14 cellular contexts compared by ENCODE assay signal in the genomic region with DNA sequence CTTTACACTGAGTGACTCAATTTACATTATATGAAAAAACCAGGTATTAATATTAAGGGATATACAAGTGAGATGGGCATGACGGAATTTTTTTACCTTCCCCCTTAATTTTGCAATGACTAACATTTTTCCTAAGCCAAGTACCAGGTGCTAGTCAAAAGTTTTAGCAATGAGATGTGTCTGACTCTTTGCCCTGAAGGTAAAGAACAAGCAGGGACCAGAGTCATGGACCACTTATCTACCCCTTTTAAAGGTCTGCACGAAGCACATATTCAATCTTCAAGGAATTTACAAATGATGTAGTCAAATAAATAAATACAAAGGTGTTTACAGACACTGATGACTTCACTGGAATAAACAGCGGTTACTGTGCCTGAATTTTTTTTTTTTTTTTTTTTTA. TPM values are rescaled to one million over a fixed set of nuclear protein-coding genes. Genes with fewer than 3 reads are reported as not detected.
DNase-seq lines count a peak whose midpoint lies in the region; ATAC-seq, FAIRE-seq and TF ChIP-seq lines count a peak whose summit lies in the region.
"Had no signal": no experiment of that assay in that cellular context is flagged by ENCODE, and none has a peak within 500 bp of the region (broad histone marks: within the 10 kb centered on the region; RNA-seq: fewer than 3 reads in every experiment).

No MANE protein-coding gene starts in this region.

- intact Hi-C loops in HepG2 (cut with micrococcal nuclease; ENCODE audit: unreplicated experiment) = no loop called here
- intact Hi-C loops in right lobe of liver (cut with DNase I) = no loop called here
- intact Hi-C loops in upper lobe of right lung (cut with DNase I) = no loop called here

- DNase-seq in HepG2 (ENCODE audit: low spot score) = no peak
- DNase-seq in right lobe of liver = no peak
- DNase-seq in T-helper 17 cell = no peak
- DNase-seq in fibroblast of lung (ENCODE audit: low read depth in 2 of 2) = no peak
- DNase-seq in upper lobe of right lung = no peak
- DNase-seq in NCI-H510A (lab: John Stamatoyannopoulos, UW) = no peak
- no peak for DNase-seq in islet precursor cell
- DNase-seq: activated CD4-positive, alpha-beta T cell treated with anti-CD3 and anti-CD28 coated beads for 48 hours; body of pancreas; CD8-positive, alpha-beta T cell; NCI-H2081 treated with DMSO at 0.1 percent for 48 hours had no signal

- CTCF ChIA-PET in HepG2 (lab: Yijun Ruan, JAX; ENCODE audit: low intra/inter-chr PET ratio, low total read pairs) = no interaction called here

- H3K36me3 ChIP-seq in HepG2 (replicated peaks in 1 of 2; ENCODE audit: control insufficient read depth in 1 of 2, insufficient read depth in 2 of 2, low read length in 2 of 2) = no peaks in the 10 kb centered on the region; a peak in 2 of 5 replicates
- no peaks in the 10 kb centered on the region for H3K36me3 ChIP-seq in right lobe of liver
- H3K36me3 ChIP-seq in fibroblast of lung (ENCODE audit: control insufficient read depth, insufficient read depth, low read length) = no peaks in the 10 kb centered on the region
- no peaks in the 10 kb centered on the region for H3K36me3 ChIP-seq in upper lobe of right lung

- TF ChIP-seq EP300 in HepG2 (IDR thresholded peaks at IDR 0.05; ENCODE audit: low read depth in 2 of 2, low read length in 2 of 2) = no peak
- TF ChIP-seq EP300 in HepG2 (CRISPR knock-in tag; IDR thresholded peaks at IDR 0.05; ENCODE audit: borderline replicate concordance) = no peak

- H3K27me3 ChIP-seq in HepG2 (ENCODE audit: control insufficient read depth in 1 of 2, insufficient read depth in 2 of 2, low read length in 2 of 2) (no peaks in the 10 kb centered on the region; a peak in 1 of 5 replicates), right lobe of liver (no peaks in the 10 kb centered on the region), fibroblast of lung (ENCODE audit: control insufficient read depth, insufficient read depth, low read length) (no peaks in the 10 kb centered on the region), upper lobe of right lung (no peaks in the 10 kb centered on the region)
- H3K27me3 ChIP-seq: body of pancreas had no signal

- peaks cover 15% of the 10 kb centered on the region for H3K4me1 Mint-ChIP-seq in T-helper 17 cell

- TF ChIP-seq RAD21 in HepG2 (CRISPR knock-in tag; IDR thresholded peaks at IDR 0.05) = no peak

- no peak for FAIRE-seq in HepG2 (lab: Jason Lieb, UNC)
- FAIRE-seq: HTR-8/SVneo, urothelium cell line had no signal

- H3K27ac Mint-ChIP-seq in T-helper 17 cell = peak overlapping the region; percentile 91

- peaks cover 2% of the 10 kb centered on the region for H3K27me3 Mint-ChIP-seq in T-helper 17 cell

- peak overlapping the region; percentile 90 for H3K4me3 Mint-ChIP-seq in T-helper 17 cell

- TF ChIP-seq CTCF in HepG2 (CRISPR knock-in tag; IDR thresholded peaks at IDR 0.05) = no peak
- TF ChIP-seq CTCF in right lobe of liver (IDR thresholded peaks at IDR 0.05) = no peak
- no peak for TF ChIP-seq CTCF in fibroblast of lung (conservative IDR thresholded peaks at IDR 0.05 in 1 of 2, IDR thresholded peaks at IDR 0.05 in 1 of 2; ENCODE audit: low read depth in 1 of 2, low read length in 2 of 2)
- TF ChIP-seq CTCF in upper lobe of right lung (IDR thresholded peaks at IDR 0.05) = no peak

- H3K36me3 Mint-ChIP-seq in T-helper 17 cell (ENCODE audit: low read depth) = no peaks in the 10 kb centered on the region

- no peak for TF ChIP-seq POLR2A in HepG2 (IDR thresholded peaks at IDR 0.05; ENCODE audit: insufficient read depth in 1 of 2, low read depth in 2 of 2, low read length in 2 of 2)
- TF ChIP-seq POLR2A in right lobe of liver (IDR thresholded peaks at IDR 0.05) = no peak

- 0 out of 2 replicates have a peak, but pooled peaks cover 7% of the 10 kb centered on the region for H3K9me3 ChIP-seq in HepG2 (ENCODE audit: low read length)
- no peaks in the 10 kb centered on the region for H3K9me3 ChIP-seq in right lobe of liver
- no peaks in the 10 kb centered on the region for H3K9me3 ChIP-seq in T-helper 17 cell (ENCODE audit: control insufficient read depth, low read length, poor library complexity, severe bottlenecking)
- H3K9me3 ChIP-seq in fibroblast of lung (ENCODE audit: control insufficient read depth, insufficient read depth, low read depth, low read length) = no peaks in the 10 kb centered on the region
- H3K9me3 ChIP-seq in upper lobe of right lung = peaks cover 3% of the 10 kb centered on the region
- H3K9me3 ChIP-seq: body of pancreas had no signal

- in situ Hi-C loops in HepG2 (cut with HindIII; ENCODE audit: extremely low pct_ligation_motif_present, low pct_unique_long_range_greater_than_20kb) = no loop called here

- H3K27ac ChIP-seq in HepG2 (ENCODE audit: extremely low read length, insufficient read depth, low read length) (no peak overlapping the region), right lobe of liver (no peak overlapping the region), fibroblast of lung (ENCODE audit: insufficient read depth, low read length) (no peak overlapping the region), upper lobe of right lung (no peak overlapping the region)

- H4K20me1 ChIP-seq in HepG2 (ENCODE audit: insufficient read depth, low read length) (peaks cover 4% of the 10 kb centered on the region; the same call in 1 of the 2 replicates), fibroblast of lung (ENCODE audit: control insufficient read depth, extremely low read depth, insufficient read depth, low read length) (no peaks in the 10 kb centered on the region)

- POLR2A ChIA-PET in HepG2 (lab: Yijun Ruan, JAX) = no interaction called here

- H3K9ac ChIP-seq in HepG2 (ENCODE audit: insufficient read depth, low read depth, low read length) = no peak overlapping the region
- no peak overlapping the region for H3K9ac ChIP-seq in fibroblast of lung (ENCODE audit: insufficient read depth, low read length)

- H3K4me1 ChIP-seq in HepG2 (ENCODE audit: insufficient read depth, low read length) (peaks cover 42% of the 10 kb centered on the region), right lobe of liver (peaks cover 0 to 9% (median 0%) of the 10 kb centered on the region in 4 donors), fibroblast of lung (ENCODE audit: control insufficient read depth, extremely low read depth, insufficient read depth, low read length) (no peaks in the 10 kb centered on the region), upper lobe of right lung (no peaks in the 10 kb centered on the region)

- H3K4me2 ChIP-seq in HepG2 (ENCODE audit: low read depth, low read length) (peak overlapping the region; percentile 44), fibroblast of lung (ENCODE audit: extremely low read depth, insufficient read depth, low read length) (peak overlapping the region; percentile 54)

- ATAC-seq in HepG2 = no peak
- ATAC-seq in right lobe of liver = no peak
- ATAC-seq in T-helper 17 cell = no peak
- no peak for ATAC-seq in upper lobe of right lung
- ATAC-seq in HG03378 (IDR thresholded peaks at IDR 0.05; ENCODE audit: unreplicated experiment) = no peak
- ATAC-seq: body of pancreas; CD8-positive, alpha-beta T cell had no signal

- peaks cover 36% of the 10 kb centered on the region for H3K79me2 ChIP-seq in HepG2 (ENCODE audit: insufficient read depth, low read length)
- H3K79me2 ChIP-seq in fibroblast of lung (ENCODE audit: control insufficient read depth, insufficient read depth, low read length) = peaks cover 17% of the 10 kb centered on the region

- H3K4me3 ChIP-seq in HepG2 (replicated peaks in 1 of 3; ENCODE audit: insufficient read depth in 1 of 3, low read depth in 2 of 3, low read length in 3 of 3) (no peak overlapping the region; a peak in 1 of 6 replicates), right lobe of liver (peak overlapping the region in 1 of 3 donors; percentile 75), fibroblast of lung (replicated peaks in 1 of 4; ENCODE audit: control extremely low read depth in 1 of 4, insufficient read depth in 1 of 4, low read depth in 3 of 4, low read length in 4 of 4) (peak overlapping the region in 1 of 4 experiments; percentile 28), upper lobe of right lung (peak overlapping the region; percentile 88)

- no TSS peak for BruUV-seq in HepG2 (replicated peaks; lab: Mats Ljungman, UMichigan)

- WGBS in HepG2 (ENCODE audit: low lambda C conversion rate) = 68% methylated on average over 3 of the region's 3 CpGs
- 69% methylated on average over 3 of the region's 3 CpGs for WGBS in right lobe of liver (ENCODE audit: insufficient coverage, low coverage, low lambda C conversion rate, missing lambda C conversion rate)

- H2AFZ ChIP-seq in HepG2 (ENCODE audit: low read length) = no peak overlapping the region
- no peak overlapping the region for H2AFZ ChIP-seq in fibroblast of lung (ENCODE audit: low read length)

RNA-seq across cellular contexts. Expression of a gene that starts 1.4 kb away (rescaled TPM):
- total RNA-seq in HepG2 (2016; rRNA removed; fragmentation: Illumina TruSeq; extraction: Trizol) (177 and 282 TPM in 2 replicates), right lobe of liver (10 to 100 TPM; 41.7 to 68.9 (median 57.8) TPM), T-helper 17 cell (10 to 100 TPM; 22.4 to 27.7 TPM), fibroblast of lung (108 and 126 TPM in 2 replicates), upper lobe of right lung (91.4 TPM)
- 25.6 and 26.7 TPM in 2 replicates for total RNA-seq in HepG2 (2016; cell fraction: cytosol; rRNA removed; fragmentation: Illumina TruSeq; extraction: Trizol; ENCODE audit: low read depth)
- 176 and 303 TPM in 2 replicates for total RNA-seq in HepG2 (2016; cell fraction: insoluble cytoplasmic fraction; rRNA removed; fragmentation: Illumina TruSeq; extraction: Trizol)
- total RNA-seq in HepG2 (2016; cell fraction: membrane; rRNA removed; fragmentation: Illumina TruSeq; extraction: Trizol) = 87.3 and 99.8 TPM in 2 replicates
- 82.3 and 88.7 TPM in 2 replicates for total RNA-seq in HepG2 (2016; cell fraction: nucleus; rRNA removed; fragmentation: Illumina TruSeq; extraction: Trizol)
- polyA plus RNA-seq in HepG2 (2011; rRNA removed) (55.0 and 77.1 TPM in 2 replicates), fibroblast of lung (140 and 143 TPM in 2 replicates)
- 36.6 and 63.7 TPM in 2 replicates for polyA plus RNA-seq in HepG2 (2011; cell fraction: cytosol; rRNA removed)
- polyA plus RNA-seq in HepG2 (2011; cell fraction: nucleus; rRNA removed) = 8.3 and 11.4 TPM in 2 replicates
- polyA plus RNA-seq in HepG2 (2012) = 99.9 and 146 TPM in 2 replicates
- polyA plus RNA-seq in HepG2 (2016; cell fraction: cytosol; fragmentation: Illumina TruSeq; extraction: Trizol; ENCODE audit: low read depth) = 29.9 and 32.0 TPM in 2 replicates
- polyA plus RNA-seq in HepG2 (2016; cell fraction: insoluble cytoplasmic fraction; fragmentation: Illumina TruSeq; extraction: Trizol; ENCODE audit: low read depth) = 301 and 355 TPM in 2 replicates
- 81.5 and 87.4 TPM in 2 replicates for polyA plus RNA-seq in HepG2 (2016; cell fraction: membrane; fragmentation: Illumina TruSeq; extraction: Trizol; ENCODE audit: low read depth)
- polyA plus RNA-seq in HepG2 (2016; cell fraction: nucleus; fragmentation: Illumina TruSeq; extraction: Trizol; ENCODE audit: insufficient read depth, low read depth) = 112 and 115 TPM in 2 replicates
- polyA minus RNA-seq in HepG2 (2011; rRNA and poly(A)+ RNA removed; ENCODE audit: low replicate concordance) = 18.4 and 27.9 TPM in 2 replicates
- polyA minus RNA-seq in HepG2 (2011; cell fraction: cytosol; rRNA and poly(A)+ RNA removed) = 37.8 and 41.0 TPM in 2 replicates
- 15.6 and 21.0 TPM in 2 replicates for polyA minus RNA-seq in HepG2 (2011; cell fraction: nucleus; rRNA and poly(A)+ RNA removed)
- 105 and 115 TPM in 2 replicates for polyA plus RNA-seq in fibroblast of lung (2012)
- polyA minus RNA-seq in fibroblast of lung (ENCODE audit: low replicate concordance) = 4.8 and 5.3 TPM in 2 replicates

RNA-seq across cellular contexts. Expression of a gene that starts 13.6 kb away (rescaled TPM):
- total RNA-seq in HepG2 (2016; rRNA removed; fragmentation: Illumina TruSeq; extraction: Trizol) = not detected in 2 replicates
- total RNA-seq in HepG2 (2016; cell fraction: cytosol; rRNA removed; fragmentation: Illumina TruSeq; extraction: Trizol; ENCODE audit: low read depth) = not detected in 2 replicates
- not detected in 2 replicates for total RNA-seq in HepG2 (2016; cell fraction: insoluble cytoplasmic fraction; rRNA removed; fragmentation: Illumina TruSeq; extraction: Trizol)
- not detected in 2 replicates for total RNA-seq in HepG2 (2016; cell fraction: membrane; rRNA removed; fragmentation: Illumina TruSeq; extraction: Trizol)
- not detected in 2 replicates for total RNA-seq in HepG2 (2016; cell fraction: nucleus; rRNA removed; fragmentation: Illumina TruSeq; extraction: Trizol)
- not detected in 2 replicates for polyA plus RNA-seq in HepG2 (2011; rRNA removed)
- polyA plus RNA-seq in HepG2 (2011; cell fraction: cytosol; rRNA removed) = not detected in 2 replicates
- polyA plus RNA-seq in HepG2 (2011; cell fraction: nucleus; rRNA removed) = not detected in 2 replicates
- polyA plus RNA-seq in HepG2 (2012) = not detected in 2 replicates
- polyA plus RNA-seq in HepG2 (2016; cell fraction: cytosol; fragmentation: Illumina TruSeq; extraction: Trizol; ENCODE audit: low read depth) = not detected in 2 replicates
- not detected in 2 replicates for polyA plus RNA-seq in HepG2 (2016; cell fraction: insoluble cytoplasmic fraction; fragmentation: Illumina TruSeq; extraction: Trizol; ENCODE audit: low read depth)
- polyA plus RNA-seq in HepG2 (2016; cell fraction: membrane; fragmentation: Illumina TruSeq; extraction: Trizol; ENCODE audit: low read depth) = not detected in 2 replicates
- not detected in 2 replicates for polyA plus RNA-seq in HepG2 (2016; cell fraction: nucleus; fragmentation: Illumina TruSeq; extraction: Trizol; ENCODE audit: insufficient read depth, low read depth)
- polyA minus RNA-seq in HepG2 (2011; rRNA and poly(A)+ RNA removed; ENCODE audit: low replicate concordance) = not detected in 2 replicates
- polyA minus RNA-seq in HepG2 (2011; cell fraction: cytosol; rRNA and poly(A)+ RNA removed) = not detected in 2 replicates
- polyA minus RNA-seq in HepG2 (2011; cell fraction: nucleus; rRNA and poly(A)+ RNA removed) = not detected in 2 replicates
- under 1 TPM in 1 of 6 experiments, not detected in 5; 0.02 TPM for total RNA-seq in right lobe of liver
- under 1 TPM; 0.05 TPM for total RNA-seq in T-helper 17 cell
- under 0.01 TPM in 2 replicates for total RNA-seq in fibroblast of lung
- polyA plus RNA-seq in fibroblast of lung = not detected in 2 replicates
- polyA plus RNA-seq in fibroblast of lung (2012) = not detected in 2 replicates
- not detected in 2 replicates for polyA minus RNA-seq in fibroblast of lung (ENCODE audit: low replicate concordance)
- 0.17 TPM for total RNA-seq in upper lobe of right lung
- total RNA-seq: body of pancreas; CD8-positive, alpha-beta T cell had no signal
